13 cellular contexts compared by ENCODE assay signal in the genomic region with DNA sequence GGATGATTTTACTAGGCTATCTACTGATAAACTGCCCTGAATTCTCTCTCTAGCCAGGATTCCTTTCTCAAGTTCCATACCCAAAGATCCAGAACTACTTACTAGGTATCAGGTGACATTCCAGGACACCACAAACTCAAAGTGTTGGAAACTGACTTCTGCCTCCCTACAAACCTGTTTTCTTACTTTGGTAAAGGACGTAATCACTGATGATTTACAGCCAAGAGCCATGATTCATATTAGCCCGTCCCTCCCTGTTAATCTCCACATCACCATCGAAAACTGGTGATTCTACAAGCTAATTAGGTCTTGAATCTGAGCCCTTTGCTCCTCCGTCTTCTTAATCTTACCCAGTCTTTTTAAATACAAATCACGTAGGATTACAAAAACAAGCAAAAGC. TPM values are rescaled to one million over a fixed set of nuclear protein-coding genes. Genes with fewer than 3 reads are reported as not detected.
A peak's percentile ranks its signal among the peaks of the same experiment; 100 is the strongest.
DNase-seq lines count a peak whose midpoint lies in the region; ATAC-seq and TF ChIP-seq lines count a peak whose summit lies in the region.
"Had no signal": no experiment of that assay in that cellular context is flagged by ENCODE, and none has a peak within 500 bp of the region (broad histone marks: within the 10 kb centered on the region; RNA-seq: fewer than 3 reads in every experiment).

No MANE protein-coding gene starts in this region.

- intact Hi-C loops in vagina (cut with DNase I), result no loop called here

- H3K27me3 ChIP-seq in vagina, result no peaks in the 10 kb centered on the region

- peak overlapping the region; percentile 92 for H3K27ac Mint-ChIP-seq in activated naive CD8-positive, alpha-beta T cell
- no peak overlapping the region for H3K27ac Mint-ChIP-seq in activated naive CD8-positive, alpha-beta T cell treated with anti-CD3 and anti-CD28 coated beads for 36 hours
- no peak overlapping the region for H3K27ac Mint-ChIP-seq in activated T-helper 17 cell treated with anti-CD3 and anti-CD28 coated beads, Interleukin-2, amount 50 U/mL, for 72 hours

- TF ChIP-seq CTCF in vagina (IDR thresholded peaks at IDR 0.05), result no peak

- H3K4me1 ChIP-seq in vagina, result peaks cover 28% of the 10 kb centered on the region

- H3K36me3 ChIP-seq in vagina, result peaks cover 0 to 2% of the 10 kb centered on the region in 2 donors

- peak overlapping the region in 1 of 2 donors; percentile 94 for H3K4me3 ChIP-seq in vagina

- TF ChIP-seq POLR2A in vagina (IDR thresholded peaks at IDR 0.05), result no peak

- H3K36me3 Mint-ChIP-seq in activated naive CD8-positive, alpha-beta T cell, result peaks cover under 1% of the 10 kb centered on the region
- H3K36me3 Mint-ChIP-seq in activated naive CD8-positive, alpha-beta T cell treated with anti-CD3 and anti-CD28 coated beads for 36 hours, result no peaks in the 10 kb centered on the region
- H3K36me3 Mint-ChIP-seq in activated T-helper 17 cell treated with anti-CD3 and anti-CD28 coated beads, Interleukin-2, amount 50 U/mL, for 72 hours (ENCODE audit: low read depth), result peaks cover 2% of the 10 kb centered on the region

- H3K27me3 Mint-ChIP-seq in activated naive CD8-positive, alpha-beta T cell, result no peaks in the 10 kb centered on the region
- peaks cover 4% of the 10 kb centered on the region for H3K27me3 Mint-ChIP-seq in activated naive CD8-positive, alpha-beta T cell treated with anti-CD3 and anti-CD28 coated beads for 36 hours
- no peaks in the 10 kb centered on the region for H3K27me3 Mint-ChIP-seq in activated T-helper 17 cell treated with anti-CD3 and anti-CD28 coated beads, Interleukin-2, amount 50 U/mL, for 72 hours

- DNase-seq in activated naive CD8-positive, alpha-beta T cell treated with anti-CD3 and anti-CD28 coated beads for 36 hours, result no peak
- DNase-seq in left kidney (ENCODE audit: low read depth, low spot score) (peak; percentile 28), vagina (ENCODE audit: extremely low spot score in 2 of 2) (no peak), COLO829 (ENCODE audit: low spot score) (no peak), NCI-H1930 (lab: John Stamatoyannopoulos, UW) (no peak), Ammon's horn (ENCODE audit: low spot score) (no peak)
- DNase-seq: H7; NCI-H510A; right cardiac atrium; stimulated activated naive B cell treated with anti-CD40 and anti-IgM and Interleukin-4, amounts not matched to agents 10 μg/mL and 1 μg/mL and 100 μg/mL, for 72 hours had no signal

- H3K9me3 ChIP-seq in vagina, result no peaks in the 10 kb centered on the region

- peaks cover 38% of the 10 kb centered on the region for H3K4me1 Mint-ChIP-seq in activated naive CD8-positive, alpha-beta T cell (ENCODE audit: low read depth)
- peaks cover 29% of the 10 kb centered on the region for H3K4me1 Mint-ChIP-seq in activated naive CD8-positive, alpha-beta T cell treated with anti-CD3 and anti-CD28 coated beads for 36 hours
- H3K4me1 Mint-ChIP-seq in activated T-helper 17 cell treated with anti-CD3 and anti-CD28 coated beads, Interleukin-2, amount 50 U/mL, for 72 hours, result peaks cover 22% of the 10 kb centered on the region

- H3K27ac ChIP-seq in vagina, result peak overlapping the region; percentile 97

- no peak for ATAC-seq in activated T-helper 17 cell treated with anti-CD3 and anti-CD28 coated beads, Interleukin-2, amount 50 U/mL, for 72 hours (replicated peaks)

- no peaks in the 10 kb centered on the region for H3K9me3 Mint-ChIP-seq in activated naive CD8-positive, alpha-beta T cell (ENCODE audit: low read depth)
- H3K9me3 Mint-ChIP-seq in activated naive CD8-positive, alpha-beta T cell treated with anti-CD3 and anti-CD28 coated beads for 36 hours, result no peaks in the 10 kb centered on the region
- no peaks in the 10 kb centered on the region for H3K9me3 Mint-ChIP-seq in activated T-helper 17 cell treated with anti-CD3 and anti-CD28 coated beads, Interleukin-2, amount 50 U/mL, for 72 hours
- H3K9me3 Mint-ChIP-seq: stimulated activated naive B cell treated with anti-CD40 and anti-IgM and Interleukin-4, amounts not matched to agents 10 μg/mL and 1 μg/mL and 100 μg/mL, for 72 hours had no signal

- peak overlapping the region; percentile 92 for H3K4me3 Mint-ChIP-seq in activated naive CD8-positive, alpha-beta T cell
- H3K4me3 Mint-ChIP-seq in activated naive CD8-positive, alpha-beta T cell treated with anti-CD3 and anti-CD28 coated beads for 36 hours, result no peak overlapping the region
- peak overlapping the region; percentile 86 for H3K4me3 Mint-ChIP-seq in activated T-helper 17 cell treated with anti-CD3 and anti-CD28 coated beads, Interleukin-2, amount 50 U/mL, for 72 hours

RNA-seq across cellular contexts. Expression of a gene that starts 1.1 kb away (rescaled TPM):
- total RNA-seq in activated naive CD8-positive, alpha-beta T cell treated with anti-CD3 and anti-CD28 coated beads for 36 hours, result 1 to 10 TPM; 5.9 to 6.0 TPM
- total RNA-seq in activated T-helper 17 cell treated with anti-CD3 and anti-CD28 coated beads, Interleukin-2, amount 50 U/mL, for 72 hours, result 1 to 10 TPM; 6.2 to 8.0 TPM
- 11.5 TPM for total RNA-seq in vagina

RNA-seq across cellular contexts. Expression of a gene that starts 27.7 kb away (rescaled TPM):
- not detected for total RNA-seq in activated naive CD8-positive, alpha-beta T cell treated with anti-CD3 and anti-CD28 coated beads for 36 hours
- total RNA-seq in activated T-helper 17 cell treated with anti-CD3 and anti-CD28 coated beads, Interleukin-2, amount 50 U/mL, for 72 hours, result not detected
- total RNA-seq in vagina, result not detected
- total RNA-seq: cerebellum, H7, right cardiac atrium had no signal
